In genomic region chr10:11546581-11546980, GRCh38 we compare ENCODE assay signal across 19 cellular contexts.
DNase-seq lines count a peak whose midpoint lies in the region; ATAC-seq and TF ChIP-seq lines count a peak whose summit lies in the region.
"Had no signal": no experiment of that assay in that cellular context is flagged by ENCODE, and none has a peak within 500 bp of the region (broad histone marks: within the 10 kb centered on the region; RNA-seq: fewer than 3 reads in every experiment).

No MANE protein-coding gene starts in this region.

- ATAC-seq in SK-N-SH treated with all-trans-retinoic acid at 6 μM for 48 hours: peak; percentile 52; the same call in 2 of the 3 replicates
- ATAC-seq in GM18868 (IDR thresholded peaks at IDR 0.05; ENCODE audit: unreplicated experiment): no peak
- no peak for ATAC-seq in HG03196 (IDR thresholded peaks at IDR 0.05; ENCODE audit: unreplicated experiment)
- ATAC-seq: A549, sciatic nerve, upper lobe of right lung had no signal

- H3K4me1 ChIP-seq in SK-N-SH (ENCODE audit: control insufficient read depth in 1 of 2, insufficient read depth in 2 of 2, low read depth in 1 of 2, low read length in 1 of 2): peaks cover 0 to 29% of the 10 kb centered on the region in 2 experiments; a peak in 2 of 4 replicates
- H3K4me1 ChIP-seq in hepatocyte (ENCODE audit: insufficient read depth): peaks cover 7% of the 10 kb centered on the region

- no peak overlapping the region for H3K4me3 ChIP-seq in SK-N-SH (ENCODE audit: low read depth in 2 of 2, low read length in 1 of 2)
- no peak overlapping the region for H3K4me3 ChIP-seq in hepatocyte
- H3K4me3 ChIP-seq: A549, HAP-1, lung, upper lobe of right lung had no signal

- no peaks in the 10 kb centered on the region for H3K36me3 ChIP-seq in SK-N-SH (replicated peaks in 1 of 2; ENCODE audit: control insufficient read depth in 1 of 2, insufficient read depth in 2 of 2, low read length in 1 of 2)
- no peaks in the 10 kb centered on the region for H3K36me3 ChIP-seq in hepatocyte (replicated peaks; ENCODE audit: insufficient read depth, low read depth)
- H3K36me3 ChIP-seq: HAP-1, neutrophil, upper lobe of right lung had no signal

- H2AFZ ChIP-seq in SK-N-SH (ENCODE audit: low read depth) (no peak overlapping the region), hepatocyte (no peak overlapping the region)

- H3K9me3 ChIP-seq in SK-N-SH (no peaks in the 10 kb centered on the region), hepatocyte (ENCODE audit: low read depth) (no peaks in the 10 kb centered on the region)
- H3K9me3 ChIP-seq: A549, HAP-1, neutrophil, upper lobe of right lung had no signal

- no peak overlapping the region for H3K9ac ChIP-seq in SK-N-SH
- H3K9ac ChIP-seq: KMS-11 had no signal

- H3K79me2 ChIP-seq in SK-N-SH (ENCODE audit: insufficient read depth) (peaks cover 45% of the 10 kb centered on the region), hepatocyte (peaks cover 83% of the 10 kb centered on the region)

- H3K27ac ChIP-seq in SK-N-SH (ENCODE audit: low read depth in 2 of 2, low read length in 1 of 2) (no peak overlapping the region), hepatocyte (peak overlapping the region; percentile 25)
- H3K27ac ChIP-seq: A549, KMS-11, neutrophil, upper lobe of right lung had no signal

- POLR2A ChIA-PET in SK-N-SH (lab: Yijun Ruan, JAX): no interaction called here

- 88% methylated on average over 4 of the region's 4 CpGs for WGBS in SK-N-SH (ENCODE audit: low lambda C conversion rate)
- WGBS in hepatocyte (ENCODE audit: low lambda C conversion rate, missing lambda C conversion rate): 78% methylated on average over 4 of the region's 4 CpGs

- H3K27me3 ChIP-seq in SK-N-SH (ENCODE audit: insufficient read depth) (no peaks in the 10 kb centered on the region), hepatocyte (no peaks in the 10 kb centered on the region)
- H3K27me3 ChIP-seq: neutrophil, upper lobe of right lung had no signal

- no peak for TF ChIP-seq EP300 in SK-N-SH (IDR thresholded peaks at IDR 0.05; ENCODE audit: borderline replicate concordance in 1 of 2, low read depth in 1 of 2, low read length in 1 of 2)

- no peak for TF ChIP-seq RAD21 in SK-N-SH (IDR thresholded peaks at IDR 0.05; ENCODE audit: low read length)

- no peaks in the 10 kb centered on the region for H3K9me2 ChIP-seq in SK-N-SH
- no peaks in the 10 kb centered on the region for H3K9me2 ChIP-seq in hepatocyte (replicated peaks; ENCODE audit: insufficient read depth)

- H3K4me2 ChIP-seq in SK-N-SH: no peak overlapping the region
- no peak overlapping the region for H3K4me2 ChIP-seq in hepatocyte
- H3K4me2 ChIP-seq: A549, KMS-11 had no signal

- H4K20me1 ChIP-seq in SK-N-SH (ENCODE audit: insufficient read depth) (no peaks in the 10 kb centered on the region), hepatocyte (ENCODE audit: insufficient read depth, poor library complexity, severe bottlenecking) (no peaks in the 10 kb centered on the region)

- H3F3A ChIP-seq in SK-N-SH (replicated peaks; ENCODE audit: insufficient read depth): peaks cover 9% of the 10 kb centered on the region

- CTCF ChIA-PET in SK-N-SH (lab: Yijun Ruan, JAX): no interaction called here

- DNase-seq in SK-N-SH: no peak
- peak; percentile 41 for DNase-seq in astrocyte of the hippocampus (ENCODE audit: low read depth, low spot score)
- no peak for DNase-seq in hepatocyte (ENCODE audit: low spot score)
- no peak for DNase-seq in DMS53 (lab: John Stamatoyannopoulos, UW)
- DNase-seq in NCI-H526 treated with DMSO at 0.1 percent for 48 hours (lab: John Stamatoyannopoulos, UW): no peak
- DNase-seq: activated CD4-positive, alpha-beta T cell treated with anti-CD3 and anti-CD28 coated beads, Interleukin-2, amount 50 U/mL, for 1 hour; activated T-cell treated with anti-CD3 and anti-CD28 coated beads, Interleukin-2, amount 50 U/mL, for 1 hour; cerebellar nuclear complex; stimulated activated naive CD4-positive, alpha-beta T cell; upper lobe of right lung had no signal

- TF ChIP-seq CTCF in SK-N-SH (IDR thresholded peaks at IDR 0.05) (no peak), hepatocyte (IDR thresholded peaks at IDR 0.05; ENCODE audit: poor library complexity) (no peak)

TF ChIP-seq in SK-N-SH treated with all-trans-retinoic acid at 6 μM for 48 hours, 23 proteins besides CTCF, POLR2A, EP300 and RAD21 (continues in another document):
- TF ChIP-seq, protein P1, sequence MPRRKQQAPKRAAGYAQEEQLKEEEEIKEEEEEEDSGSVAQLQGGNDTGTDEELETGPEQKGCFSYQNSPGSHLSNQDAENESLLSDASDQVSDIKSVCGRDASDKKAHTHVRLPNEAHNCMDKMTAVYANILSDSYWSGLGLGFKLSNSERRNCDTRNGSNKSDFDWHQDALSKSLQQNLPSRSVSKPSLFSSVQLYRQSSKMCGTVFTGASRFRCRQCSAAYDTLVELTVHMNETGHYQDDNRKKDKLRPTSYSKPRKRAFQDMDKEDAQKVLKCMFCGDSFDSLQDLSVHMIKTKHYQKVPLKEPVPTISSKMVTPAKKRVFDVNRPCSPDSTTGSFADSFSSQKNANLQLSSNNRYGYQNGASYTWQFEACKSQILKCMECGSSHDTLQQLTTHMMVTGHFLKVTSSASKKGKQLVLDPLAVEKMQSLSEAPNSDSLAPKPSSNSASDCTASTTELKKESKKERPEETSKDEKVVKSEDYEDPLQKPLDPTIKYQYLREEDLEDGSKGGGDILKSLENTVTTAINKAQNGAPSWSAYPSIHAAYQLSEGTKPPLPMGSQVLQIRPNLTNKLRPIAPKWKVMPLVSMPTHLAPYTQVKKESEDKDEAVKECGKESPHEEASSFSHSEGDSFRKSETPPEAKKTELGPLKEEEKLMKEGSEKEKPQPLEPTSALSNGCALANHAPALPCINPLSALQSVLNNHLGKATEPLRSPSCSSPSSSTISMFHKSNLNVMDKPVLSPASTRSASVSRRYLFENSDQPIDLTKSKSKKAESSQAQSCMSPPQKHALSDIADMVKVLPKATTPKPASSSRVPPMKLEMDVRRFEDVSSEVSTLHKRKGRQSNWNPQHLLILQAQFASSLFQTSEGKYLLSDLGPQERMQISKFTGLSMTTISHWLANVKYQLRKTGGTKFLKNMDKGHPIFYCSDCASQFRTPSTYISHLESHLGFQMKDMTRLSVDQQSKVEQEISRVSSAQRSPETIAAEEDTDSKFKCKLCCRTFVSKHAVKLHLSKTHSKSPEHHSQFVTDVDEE (CRISPR knock-in tag; IDR thresholded peaks at IDR 0.05): no peak
- no peak for TF ChIP-seq BACH2 (CRISPR knock-in tag; IDR thresholded peaks at IDR 0.05; ENCODE audit: borderline replicate concordance)
- no peak for TF ChIP-seq CREB5 (CRISPR knock-in tag; IDR thresholded peaks at IDR 0.05; ENCODE audit: low read depth)
- no peak for TF ChIP-seq SNAI2 (CRISPR knock-in tag; IDR thresholded peaks at IDR 0.05)

TF ChIP-seq in SK-N-SH, 30 proteins besides CTCF, POLR2A, EP300 and RAD21:
- no peak for TF ChIP-seq MEF2A (IDR thresholded peaks at IDR 0.05; ENCODE audit: borderline replicate concordance, low read depth)
- TF ChIP-seq MXI1 (IDR thresholded peaks at IDR 0.05; ENCODE audit: low read depth, low read length): no peak
- TF ChIP-seq ELF1 (IDR thresholded peaks at IDR 0.05): no peak
- no peak for TF ChIP-seq RXRA (IDR thresholded peaks at IDR 0.05; ENCODE audit: borderline replicate concordance, low read depth)
